ENCODE assay signal across 36 cellular contexts in genomic region chr20:45848969-45849582, GRCh38. TPM values are rescaled to one million over a fixed set of nuclear protein-coding genes. Genes with fewer than 3 reads are reported as not detected.
"Had no signal": no experiment of that assay in that cellular context is flagged by ENCODE, and none has a peak within 500 bp of the region (broad histone marks: within the 10 kb centered on the region; RNA-seq: fewer than 3 reads in every experiment).

No MANE protein-coding gene starts in this region.

- H3K9me3 ChIP-seq: gastroesophageal sphincter, pancreas, prostate gland, suprapubic skin, tibial artery, upper lobe of right lung had no signal

- H3K27ac Mint-ChIP-seq: activated CD4-positive, alpha-beta memory T cell treated with anti-CD3 and anti-CD28 coated beads for 36 hours; activated CD8-positive, alpha-beta memory T cell treated with anti-CD3 and anti-CD28 coated beads, Interleukin-2, amount 10 ng/mL, durations not matched to agents 7 days and 5 days; effector memory CD8-positive, alpha-beta T cell; mesothelial cell of epicardium had no signal

- H3K4me1 Mint-ChIP-seq: activated CD8-positive, alpha-beta memory T cell treated with anti-CD3 and anti-CD28 coated beads, Interleukin-2, amount 10 ng/mL, durations not matched to agents 7 days and 5 days; mesothelial cell of epicardium had no signal

- H3K4me1 ChIP-seq: pancreas, prostate gland, suprapubic skin, tibial artery, upper lobe of right lung had no signal

- FAIRE-seq: astrocyte, endothelial cell of umbilical vein, pancreas, small intestine, TTC549 had no signal

- H3K27me3 Mint-ChIP-seq: activated CD4-positive, alpha-beta memory T cell treated with anti-CD3 and anti-CD28 coated beads for 36 hours; activated CD8-positive, alpha-beta memory T cell treated with anti-CD3 and anti-CD28 coated beads, Interleukin-2, amount 10 ng/mL, durations not matched to agents 7 days and 5 days; effector memory CD8-positive, alpha-beta T cell; naive B cell had no signal

- H3K9me3 Mint-ChIP-seq: activated CD4-positive, alpha-beta memory T cell treated with anti-CD3 and anti-CD28 coated beads for 36 hours; activated naive CD4-positive, alpha-beta T cell treated with anti-CD3 and anti-CD28 coated beads, Interleukin-2, amount 50 U/mL, for 72 hours; effector memory CD8-positive, alpha-beta T cell; mesothelial cell of epicardium; naive B cell had no signal

- ATAC-seq: activated CD4-positive, CD25-positive, alpha-beta regulatory T cell treated with anti-CD3 and anti-CD28 coated beads, Interleukin-2, amount 50 U/mL, for 24 hours; activated CD8-positive, alpha-beta memory T cell treated with anti-CD3 and anti-CD28 coated beads, Interleukin-2, amount 10 ng/mL, durations not matched to agents 7 days and 5 days; activated naive CD4-positive, alpha-beta T cell treated with anti-CD3 and anti-CD28 coated beads, Interleukin-2, amount 50 U/mL, for 72 hours; effector memory CD8-positive, alpha-beta T cell; gastroesophageal sphincter; left cardiac atrium; left ventricle myocardium superior; pancreas; sciatic nerve; upper lobe of right lung had no signal

- H3K27me3 ChIP-seq: brain microvascular endothelial cell, gastroesophageal sphincter, hepatocyte, pancreas, suprapubic skin, tibial artery, upper lobe of right lung had no signal

- DNase-seq: activated CD4-positive, alpha-beta memory T cell treated with anti-CD3 and anti-CD28 coated beads for 36 hours; activated CD4-positive, alpha-beta T cell treated with anti-CD3 and anti-CD28 coated beads for 48 hours; activated CD8-positive, alpha-beta memory T cell treated with anti-CD3 and anti-CD28 coated beads, Interleukin-2, amount 10 ng/mL, durations not matched to agents 7 days and 5 days; activated naive CD4-positive, alpha-beta T cell; activated T-cell treated with anti-CD3 and anti-CD28 coated beads, Interleukin-2, amount 50 U/mL, for 48 hours; brain microvascular endothelial cell; cortex of kidney; effector memory CD8-positive, alpha-beta T cell; islet precursor cell; left cardiac atrium; left ventricle myocardium superior; mammary epithelial cell; naive B cell; nucleus accumbens; pancreas; retina; small intestine; stimulated activated CD4-positive, alpha-beta T cell treated with anti-CD3 and anti-CD28 coated beads, Interleukin-2, amount 100 ng/mL, for 24 hours; stimulated activated naive CD4-positive, alpha-beta T cell; T-helper 9 cell; tibial artery; upper lobe of right lung had no signal

- H3K4me3 Mint-ChIP-seq: activated CD4-positive, alpha-beta memory T cell treated with anti-CD3 and anti-CD28 coated beads for 36 hours; activated CD8-positive, alpha-beta memory T cell treated with anti-CD3 and anti-CD28 coated beads, Interleukin-2, amount 10 ng/mL, durations not matched to agents 7 days and 5 days; effector memory CD8-positive, alpha-beta T cell; mesothelial cell of epicardium; naive B cell had no signal

- H3K4me2 ChIP-seq: hepatocyte had no signal

- H2AFZ ChIP-seq: hepatocyte had no signal

- H3K27ac ChIP-seq: brain microvascular endothelial cell, gastroesophageal sphincter, hepatocyte, pancreas, prostate gland, suprapubic skin, tibial artery, upper lobe of right lung, VCaP had no signal

- H3K4me3 ChIP-seq: gastroesophageal sphincter, hepatocyte, pancreas, prostate gland, suprapubic skin, tibial artery, upper lobe of right lung had no signal

RNA-seq across cellular contexts. Expression of gene TNNC2, which starts 22.0 kb away (rescaled TPM):
- total RNA-seq: activated CD4-positive, alpha-beta memory T cell treated with anti-CD3 and anti-CD28 coated beads for 36 hours; activated CD8-positive, alpha-beta memory T cell treated with anti-CD3 and anti-CD28 coated beads, Interleukin-2, amount 10 ng/mL, durations not matched to agents 7 days and 5 days; activated naive CD4-positive, alpha-beta T cell treated with anti-CD3 and anti-CD28 coated beads, Interleukin-2, amount 50 U/mL, for 72 hours; astrocyte; cardiac septum; endothelial cell of umbilical vein; left ventricle myocardium superior; mammary epithelial cell; pancreas; T-helper 1 cell treated with Interleukin-12 subunit alpha and Interleukin-12 subunit beta and Interleukin-4 antibody, amounts not matched to agents 30 ng/mL and 1 ng/mL, for 36 hours had no signal
